Comparison of ENCODE assay signal across 7 cellular contexts in the genomic region with DNA sequence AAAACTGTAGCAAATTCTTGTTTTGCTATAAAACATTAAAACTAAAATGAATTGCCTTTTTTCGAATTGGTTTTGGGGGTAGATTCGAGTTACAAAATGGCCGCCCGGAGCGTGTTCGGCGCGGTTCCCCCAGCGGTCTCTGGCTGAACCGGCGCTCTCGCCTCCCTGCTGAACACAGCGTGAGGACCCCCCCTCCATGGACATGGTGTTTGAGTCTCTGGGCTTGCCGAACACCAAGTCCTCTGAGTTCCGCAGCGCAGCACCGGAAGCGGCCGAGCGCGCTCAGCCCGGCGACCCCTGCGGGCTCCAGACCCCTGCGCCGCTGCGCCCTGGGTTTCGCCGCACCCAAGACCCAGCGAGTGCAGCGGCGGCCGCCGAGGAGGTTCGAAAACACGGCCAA.
A peak's percentile ranks its signal among the peaks of the same experiment; 100 is the strongest.
DNase-seq lines count a peak whose midpoint lies in the region; ATAC-seq, FAIRE-seq and TF ChIP-seq lines count a peak whose summit lies in the region.
"Not testable (repeated sequence)": the region's sequence is repeated elsewhere in the genome, so short reads cannot be mapped to it uniquely, and the experiment has no call there.

No MANE protein-coding gene starts in this region.

- not testable (repeated sequence) for H3K4me2 ChIP-seq in KMS-11

- TF ChIP-seq CTCF in KMS-11 (conservative IDR thresholded peaks at IDR 0.05; ENCODE audit: low read depth, low read length); bronchial epithelial cell (IDR thresholded peaks at IDR 0.05; ENCODE audit: insufficient read depth, low read length, severe bottlenecking); left ventricle myocardium inferior (IDR thresholded peaks at IDR 0.05; ENCODE audit: borderline replicate concordance); natural killer cell (IDR thresholded peaks at IDR 0.05): not testable (repeated sequence)

- H3K4me3 ChIP-seq in KMS-11 (IDR thresholded peaks at IDR 0.05; ENCODE audit: insufficient read depth, low read depth, low read length), result not testable (repeated sequence)
- peak overlapping the region; percentile 10 for H3K4me3 ChIP-seq in bronchial epithelial cell (ENCODE audit: low read depth, low read length)
- H3K4me3 ChIP-seq in left ventricle myocardium inferior, result peak overlapping the region; percentile 67
- peak overlapping the region in 1 of 2 donors; percentile 35 for H3K4me3 ChIP-seq in stomach smooth muscle (ENCODE audit: low read length in 2 of 2)

- H3K27me3 ChIP-seq in KMS-11 (ENCODE audit: insufficient read depth, low read depth); bronchial epithelial cell (ENCODE audit: control insufficient read depth, insufficient read depth, low read length); left ventricle myocardium inferior (ENCODE audit: low read depth); stomach smooth muscle (ENCODE audit: control insufficient read depth in 1 of 2, insufficient read depth in 2 of 2, low read length in 2 of 2): not testable (repeated sequence)

- POLR2A ChIA-PET in activated CD4-positive, alpha-beta T cell treated with anti-CD3 and anti-CD28 coated beads, Interleukin-2, amount 10 ng/mL, durations not matched to agents 7 days and 5 days (lab: Charles Lee), result not testable (repeated sequence)

- H3K4me1 ChIP-seq in KMS-11 (ENCODE audit: low read depth, poor library complexity, severe bottlenecking), result peaks cover 13% of the 10 kb centered on the region
- H3K4me1 ChIP-seq in left ventricle myocardium inferior, result peaks cover 15% of the 10 kb centered on the region
- peaks cover 20% of the 10 kb centered on the region for H3K4me1 ChIP-seq in stomach smooth muscle (ENCODE audit: control insufficient read depth, insufficient read depth, low read length)

- H3K79me2 ChIP-seq in KMS-11 (ENCODE audit: insufficient read depth, low read depth), result not testable (repeated sequence)

- FAIRE-seq in bronchial epithelial cell (lab: Jason Lieb, UNC), result not testable (repeated sequence)

- H3K4me1 Mint-ChIP-seq in activated CD4-positive, alpha-beta T cell treated with anti-CD3 and anti-CD28 coated beads, Interleukin-2, amount 10 ng/mL, durations not matched to agents 7 days and 5 days, result peaks cover 28% of the 10 kb centered on the region
- H3K4me1 Mint-ChIP-seq in activated naive CD4-positive, alpha-beta T cell treated with anti-CD3 and anti-CD28 coated beads, Interleukin-2, amount 50 U/mL, for 24 hours, result peaks cover 31% of the 10 kb centered on the region
- H3K4me1 Mint-ChIP-seq in natural killer cell, result peaks cover 37 to 39% of the 10 kb centered on the region in 2 donors

- H3K4me3 Mint-ChIP-seq in activated CD4-positive, alpha-beta T cell treated with anti-CD3 and anti-CD28 coated beads, Interleukin-2, amount 10 ng/mL, durations not matched to agents 7 days and 5 days, result not testable (repeated sequence)
- peak overlapping the region; percentile 97 for H3K4me3 Mint-ChIP-seq in activated naive CD4-positive, alpha-beta T cell treated with anti-CD3 and anti-CD28 coated beads, Interleukin-2, amount 50 U/mL, for 24 hours
- peak overlapping the region; percentile 91 for H3K4me3 Mint-ChIP-seq in natural killer cell

- H3K36me3 Mint-ChIP-seq in activated CD4-positive, alpha-beta T cell treated with anti-CD3 and anti-CD28 coated beads, Interleukin-2, amount 10 ng/mL, durations not matched to agents 7 days and 5 days (ENCODE audit: low read depth), result peaks cover 31% of the 10 kb centered on the region
- H3K36me3 Mint-ChIP-seq in activated naive CD4-positive, alpha-beta T cell treated with anti-CD3 and anti-CD28 coated beads, Interleukin-2, amount 50 U/mL, for 24 hours; natural killer cell: not testable (repeated sequence)

- not testable (repeated sequence) for H3K9me3 Mint-ChIP-seq in activated CD4-positive, alpha-beta T cell treated with anti-CD3 and anti-CD28 coated beads, Interleukin-2, amount 10 ng/mL, durations not matched to agents 7 days and 5 days; activated naive CD4-positive, alpha-beta T cell treated with anti-CD3 and anti-CD28 coated beads, Interleukin-2, amount 50 U/mL, for 24 hours; natural killer cell

- H3K36me3 ChIP-seq in KMS-11 (ENCODE audit: insufficient read depth); bronchial epithelial cell (ENCODE audit: control insufficient read depth, insufficient read depth, low read length); left ventricle myocardium inferior; stomach smooth muscle (ENCODE audit: control insufficient read depth in 2 of 2, insufficient read depth in 2 of 2, low read length in 2 of 2): not testable (repeated sequence)

- not testable (repeated sequence) for H3K9me3 ChIP-seq in left ventricle myocardium inferior (replicated peaks); stomach smooth muscle (ENCODE audit: control insufficient read depth in 2 of 2, low read length in 2 of 2)

- not testable (repeated sequence) for H3K9ac ChIP-seq in KMS-11; stomach smooth muscle (ENCODE audit: low read length in 2 of 2)

- intact Hi-C loops in left ventricle myocardium inferior (cut with micrococcal nuclease), result loop anchor here (5.0 to 10.0 kb wide), 2 partner anchors 52 to 55 kb away; no protein-coding TSS in a partner anchor
- intact Hi-C loops in natural killer cell (cut with micrococcal nuclease), result loop anchor here (5.0 kb wide), 1 partner anchor 202 kb away; the partner anchor contains the start of gene RIPOR2

- not testable (repeated sequence) for ATAC-seq in natural killer cell

- peak overlapping the region; percentile 96 for H3K27ac Mint-ChIP-seq in activated CD4-positive, alpha-beta T cell treated with anti-CD3 and anti-CD28 coated beads, Interleukin-2, amount 10 ng/mL, durations not matched to agents 7 days and 5 days
- H3K27ac Mint-ChIP-seq in activated naive CD4-positive, alpha-beta T cell treated with anti-CD3 and anti-CD28 coated beads, Interleukin-2, amount 50 U/mL, for 24 hours, result peak overlapping the region; percentile 99
- peak overlapping the region; percentile 47 to 94 for H3K27ac Mint-ChIP-seq in natural killer cell

- H3K27me3 Mint-ChIP-seq in activated CD4-positive, alpha-beta T cell treated with anti-CD3 and anti-CD28 coated beads, Interleukin-2, amount 10 ng/mL, durations not matched to agents 7 days and 5 days; activated naive CD4-positive, alpha-beta T cell treated with anti-CD3 and anti-CD28 coated beads, Interleukin-2, amount 50 U/mL, for 24 hours; natural killer cell (ENCODE audit: low read depth in 2 of 2): not testable (repeated sequence)

- H3K27ac ChIP-seq in KMS-11, result not testable (repeated sequence)
- H3K27ac ChIP-seq in left ventricle myocardium inferior (replicated peaks) (peak overlapping the region; percentile 93), stomach smooth muscle (ENCODE audit: low read length) (peak overlapping the region; percentile 80)

- H2AFZ ChIP-seq in KMS-11 (ENCODE audit: low read depth), result peak overlapping the region; percentile 98

- CTCF ChIA-PET in activated CD4-positive, alpha-beta T cell treated with anti-CD3 and anti-CD28 coated beads, Interleukin-2, amount 10 ng/mL, durations not matched to agents 7 days and 5 days (lab: Charles Lee), result interaction anchor here (0.7 to 2.2 kb wide), 2 partner anchors 26 to 70 kb away, joined by 3 to 5 read pairs; no protein-coding TSS in a partner anchor

- H4K20me1 ChIP-seq in KMS-11 (ENCODE audit: insufficient read depth), result not testable (repeated sequence)

- not testable (repeated sequence) for DNase-seq in activated CD4-positive, alpha-beta T cell treated with anti-CD3 and anti-CD28 coated beads, Interleukin-2, amount 10 ng/mL, durations not matched to agents 7 days and 5 days; bronchial epithelial cell (ENCODE audit: low read depth); left ventricle myocardium inferior; natural killer cell
